10 cellular contexts compared by ENCODE assay signal in genomic region chr2:16308816-16309215, GRCh38.
"Had no signal": no experiment of that assay in that cellular context is flagged by ENCODE, and none has a peak within 500 bp of the region (broad histone marks: within the 10 kb centered on the region; RNA-seq: fewer than 3 reads in every experiment).

No MANE protein-coding gene starts in this region.

- FAIRE-seq: H1, H54 had no signal

- H3K4me3 ChIP-seq: GM23248, GM23338, HAP-1 had no signal

- H3K4me1 ChIP-seq: HAP-1 had no signal

- DNase-seq: GM23248, GOT3, H7, H9, HCEC 1CT, HFFc6 had no signal

- H3K36me3 ChIP-seq: HAP-1 had no signal

- H3K9me3 ChIP-seq: HAP-1 had no signal

- H3K27ac ChIP-seq: GM23248 had no signal
